Comparison of ENCODE assay signal across 23 cellular contexts in the genomic region with DNA sequence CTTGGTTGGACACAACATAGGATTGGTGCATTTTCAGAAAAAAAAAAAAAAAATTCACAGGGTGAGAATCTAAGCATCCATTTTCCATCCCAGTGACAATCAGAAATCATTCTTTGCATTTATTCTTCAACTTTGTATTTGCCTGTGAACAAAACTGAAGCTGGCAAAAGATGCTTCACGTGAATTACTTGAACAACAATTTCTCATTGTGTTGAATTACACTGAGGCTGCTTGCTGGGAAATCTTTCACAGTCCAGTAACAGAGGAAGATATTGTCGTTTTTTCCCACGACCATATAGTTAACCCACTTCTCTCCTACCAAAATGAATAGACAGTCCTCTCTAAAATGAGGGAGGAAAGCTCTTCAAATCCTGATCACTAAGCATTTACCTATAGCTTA. TPM values are rescaled to one million over a fixed set of nuclear protein-coding genes. Genes with fewer than 3 reads are reported as not detected.
DNase-seq lines count a peak whose midpoint lies in the region; ATAC-seq and TF ChIP-seq lines count a peak whose summit lies in the region.
"Had no signal": no experiment of that assay in that cellular context is flagged by ENCODE, and none has a peak within 500 bp of the region (broad histone marks: within the 10 kb centered on the region; RNA-seq: fewer than 3 reads in every experiment).

No MANE protein-coding gene starts in this region.

- POLR2A ChIA-PET in activated CD8-positive, alpha-beta T cell treated with anti-CD3 and anti-CD28 coated beads, Interleukin-2, amount 10 ng/mL, durations not matched to agents 7 days and 5 days (lab: Charles Lee): no interaction called here

- CTCF ChIA-PET in activated CD8-positive, alpha-beta T cell treated with anti-CD3 and anti-CD28 coated beads, Interleukin-2, amount 10 ng/mL, durations not matched to agents 7 days and 5 days (lab: Charles Lee): interaction anchor here (0.6 to 7.0 kb wide), 17 partner anchors 13 to 330 kb away, joined by 3 to 51 read pairs (median 4); no protein-coding TSS in a partner anchor

- H3K4me3 Mint-ChIP-seq in natural killer cell (no peak overlapping the region), endodermal cell (no peak overlapping the region)
- no peak overlapping the region for H3K4me3 Mint-ChIP-seq in natural killer cell treated with Interleukin-12 subunit alpha and Interleukin-12 subunit beta and Interleukin-15 and Interleukin-18, amount 100 ng/mL, for 72 hours
- H3K4me3 Mint-ChIP-seq in activated naive CD8-positive, alpha-beta T cell treated with anti-CD3 and anti-CD28 coated beads, Interleukin-2, amount 50 U/mL, for 24 hours: peak overlapping the region; percentile 13
- H3K4me3 Mint-ChIP-seq in activated CD8-positive, alpha-beta T cell treated with anti-CD3 and anti-CD28 coated beads, Interleukin-2, amount 10 ng/mL, durations not matched to agents 7 days and 5 days: no peak overlapping the region
- H3K4me3 Mint-ChIP-seq: GM23338 had no signal

- no peaks in the 10 kb centered on the region for H3K4me1 ChIP-seq in endodermal cell (ENCODE audit: control insufficient read depth, insufficient read depth, low read length)

- no peak overlapping the region for H3K4me3 ChIP-seq in endodermal cell (ENCODE audit: low read length)
- H3K4me3 ChIP-seq: GM23338, left lung, psoas muscle, sigmoid colon had no signal

- H3K9ac ChIP-seq in endodermal cell (ENCODE audit: extremely low read depth, low read length, poor library complexity, severe bottlenecking): no peak overlapping the region

- H3K27me3 Mint-ChIP-seq in natural killer cell (ENCODE audit: low read depth in 2 of 2): peaks cover 16 to 21% of the 10 kb centered on the region in 2 donors
- peaks cover 17 to 32% of the 10 kb centered on the region in 2 donors for H3K27me3 Mint-ChIP-seq in natural killer cell treated with Interleukin-12 subunit alpha and Interleukin-12 subunit beta and Interleukin-15 and Interleukin-18, amount 100 ng/mL, for 72 hours
- H3K27me3 Mint-ChIP-seq in activated naive CD8-positive, alpha-beta T cell treated with anti-CD3 and anti-CD28 coated beads, Interleukin-2, amount 50 U/mL, for 24 hours: peaks cover 13% of the 10 kb centered on the region
- peaks cover 14% of the 10 kb centered on the region for H3K27me3 Mint-ChIP-seq in endodermal cell (ENCODE audit: insufficient read depth)
- peaks cover 22% of the 10 kb centered on the region for H3K27me3 Mint-ChIP-seq in activated CD8-positive, alpha-beta T cell treated with anti-CD3 and anti-CD28 coated beads, Interleukin-2, amount 10 ng/mL, durations not matched to agents 7 days and 5 days (ENCODE audit: low read depth)

- H3K36me3 ChIP-seq in endodermal cell (ENCODE audit: control insufficient read depth, insufficient read depth, low read length): no peaks in the 10 kb centered on the region
- H3K36me3 ChIP-seq: brain microvascular endothelial cell, left lung, sigmoid colon had no signal

- H3K4me1 Mint-ChIP-seq in natural killer cell (peaks cover 24% of the 10 kb centered on the region in 2 donors), endodermal cell (peaks cover 4% of the 10 kb centered on the region)
- peaks cover 22 to 23% of the 10 kb centered on the region in 2 donors for H3K4me1 Mint-ChIP-seq in natural killer cell treated with Interleukin-12 subunit alpha and Interleukin-12 subunit beta and Interleukin-15 and Interleukin-18, amount 100 ng/mL, for 72 hours (ENCODE audit: low read depth in 2 of 2)
- peaks cover 20% of the 10 kb centered on the region for H3K4me1 Mint-ChIP-seq in activated naive CD8-positive, alpha-beta T cell treated with anti-CD3 and anti-CD28 coated beads, Interleukin-2, amount 50 U/mL, for 24 hours
- peaks cover 23% of the 10 kb centered on the region for H3K4me1 Mint-ChIP-seq in activated CD8-positive, alpha-beta T cell treated with anti-CD3 and anti-CD28 coated beads, Interleukin-2, amount 10 ng/mL, durations not matched to agents 7 days and 5 days (ENCODE audit: low read depth)

- H3K27ac ChIP-seq in endodermal cell (ENCODE audit: low read depth, low read length): no peak overlapping the region
- H3K27ac ChIP-seq: brain microvascular endothelial cell, left lung, psoas muscle, sigmoid colon had no signal

- DNase-seq in natural killer cell (no peak), midbrain (lab: John Stamatoyannopoulos, UW) (peak; percentile 47), endodermal cell (no peak), HuH-7 (ENCODE audit: low spot score) (no peak)
- no peak for DNase-seq in natural killer cell treated with Interleukin-12 subunit alpha and Interleukin-12 subunit beta and Interleukin-15 and Interleukin-18, amount 100 ng/mL, for 72 hours (ENCODE audit: low spot score)
- no peak for DNase-seq in activated naive CD8-positive, alpha-beta T cell treated with anti-CD3 and anti-CD28 coated beads, Interleukin-2, amount 50 U/mL, for 24 hours
- no peak for DNase-seq in activated CD8-positive, alpha-beta T cell treated with anti-CD3 and anti-CD28 coated beads, Interleukin-2, amount 10 ng/mL, durations not matched to agents 7 days and 5 days
- DNase-seq: activated effector memory CD4-positive, alpha-beta T cell treated with Interleukin-2 at 50 U/mL for 16 hours; left lung; NCI-H146; NCI-H774; nucleus accumbens; psoas muscle; SHP77; sigmoid colon; stimulated activated CD4-positive, alpha-beta T cell treated with anti-CD3 and anti-CD28 coated beads, Interleukin-12 subunit alpha, Interleukin-12 subunit beta, amount 100 ng/mL, for 4 hours; stimulated activated CD4-positive, alpha-beta T cell treated with anti-CD3 and anti-CD28 coated beads, Interleukin-2, amount 100 ng/mL, for 48 hours had no signal

- H3K27ac Mint-ChIP-seq in natural killer cell (peak overlapping the region; percentile 54 to 73), endodermal cell (no peak overlapping the region)
- H3K27ac Mint-ChIP-seq in natural killer cell treated with Interleukin-12 subunit alpha and Interleukin-12 subunit beta and Interleukin-15 and Interleukin-18, amount 100 ng/mL, for 72 hours: peak overlapping the region in 1 of 2 donors; percentile 81
- H3K27ac Mint-ChIP-seq in activated naive CD8-positive, alpha-beta T cell treated with anti-CD3 and anti-CD28 coated beads, Interleukin-2, amount 50 U/mL, for 24 hours: no peak overlapping the region
- H3K27ac Mint-ChIP-seq in activated CD8-positive, alpha-beta T cell treated with anti-CD3 and anti-CD28 coated beads, Interleukin-2, amount 10 ng/mL, durations not matched to agents 7 days and 5 days: no peak overlapping the region
- H3K27ac Mint-ChIP-seq: activated CD8-positive, alpha-beta T cell treated with anti-CD3 and anti-CD28 coated beads for 36 hours; GM23338; IgD-negative memory B cell had no signal

- H3K9me3 Mint-ChIP-seq in natural killer cell: no peaks in the 10 kb centered on the region
- H3K9me3 Mint-ChIP-seq in natural killer cell treated with Interleukin-12 subunit alpha and Interleukin-12 subunit beta and Interleukin-15 and Interleukin-18, amount 100 ng/mL, for 72 hours: no peaks in the 10 kb centered on the region
- H3K9me3 Mint-ChIP-seq in activated naive CD8-positive, alpha-beta T cell treated with anti-CD3 and anti-CD28 coated beads, Interleukin-2, amount 50 U/mL, for 24 hours: no peaks in the 10 kb centered on the region
- peaks cover 3% of the 10 kb centered on the region for H3K9me3 Mint-ChIP-seq in endodermal cell
- no peaks in the 10 kb centered on the region for H3K9me3 Mint-ChIP-seq in activated CD8-positive, alpha-beta T cell treated with anti-CD3 and anti-CD28 coated beads, Interleukin-2, amount 10 ng/mL, durations not matched to agents 7 days and 5 days (ENCODE audit: insufficient read depth)
- H3K9me3 Mint-ChIP-seq: GM23338 had no signal

- ATAC-seq in natural killer cell: no peak
- no peak for ATAC-seq in natural killer cell treated with Interleukin-12 subunit alpha and Interleukin-12 subunit beta and Interleukin-15 and Interleukin-18, amount 100 ng/mL, for 72 hours
- ATAC-seq in activated naive CD8-positive, alpha-beta T cell treated with anti-CD3 and anti-CD28 coated beads, Interleukin-2, amount 50 U/mL, for 24 hours: no peak
- ATAC-seq in activated CD8-positive, alpha-beta T cell treated with anti-CD3 and anti-CD28 coated beads, Interleukin-2, amount 10 ng/mL, durations not matched to agents 7 days and 5 days: no peak
- ATAC-seq: activated CD4-positive, CD25-positive, alpha-beta regulatory T cell treated with anti-CD3 and anti-CD28 coated beads, Interleukin-2, amount 50 U/mL, for 24 hours; activated CD8-positive, alpha-beta T cell treated with anti-CD3 and anti-CD28 coated beads for 36 hours; GM23338; left lung; Panc1; psoas muscle had no signal

- whole genome bisulfite sequencing in endodermal cell (ENCODE audit: insufficient coverage in 1 of 2, insufficient read length in 1 of 2), 2 experiments: 91 to 95% methylated on average over 1 to 3 of the region's 3 CpGs

- H3K9me3 ChIP-seq in endodermal cell (ENCODE audit: control insufficient read depth, low read length): no peaks in the 10 kb centered on the region
- H3K9me3 ChIP-seq: left lung, psoas muscle, sigmoid colon had no signal

- H3K36me3 Mint-ChIP-seq in natural killer cell: no peaks in the 10 kb centered on the region
- H3K36me3 Mint-ChIP-seq in natural killer cell treated with Interleukin-12 subunit alpha and Interleukin-12 subunit beta and Interleukin-15 and Interleukin-18, amount 100 ng/mL, for 72 hours: no peaks in the 10 kb centered on the region
- no peaks in the 10 kb centered on the region for H3K36me3 Mint-ChIP-seq in activated naive CD8-positive, alpha-beta T cell treated with anti-CD3 and anti-CD28 coated beads, Interleukin-2, amount 50 U/mL, for 24 hours (ENCODE audit: low read depth)
- H3K36me3 Mint-ChIP-seq in endodermal cell (ENCODE audit: low read depth): no peaks in the 10 kb centered on the region
- no peaks in the 10 kb centered on the region for H3K36me3 Mint-ChIP-seq in activated CD8-positive, alpha-beta T cell treated with anti-CD3 and anti-CD28 coated beads, Interleukin-2, amount 10 ng/mL, durations not matched to agents 7 days and 5 days (ENCODE audit: low read depth)
- H3K36me3 Mint-ChIP-seq: IgD-negative memory B cell had no signal

- TF ChIP-seq CTCF in natural killer cell (IDR thresholded peaks at IDR 0.05) (no peak), endodermal cell (conservative IDR thresholded peaks at IDR 0.05) (no peak)

- intact Hi-C loops in natural killer cell (cut with micrococcal nuclease): no loop called here

- peaks cover under 1% of the 10 kb centered on the region for H3K27me3 ChIP-seq in endodermal cell (ENCODE audit: control insufficient read depth, insufficient read depth, low read length, poor library complexity, severe bottlenecking)
- H3K27me3 ChIP-seq: left lung had no signal

RNA-seq across cellular contexts. Expression of a gene that starts 4.3 kb away (rescaled TPM):
- total RNA-seq in natural killer cell (10 to 100 TPM; 48.5 to 73.5 (median 68.8) TPM), endodermal cell (10 to 100 TPM in 1 of 2 donors, 1 to 10 TPM in 1; 7.2 to 11.4 TPM)
- 10 to 100 TPM; 10.4 to 12.5 TPM for total RNA-seq in natural killer cell treated with Interleukin-12 subunit alpha and Interleukin-12 subunit beta and Interleukin-15 and Interleukin-18, amount 100 ng/mL, for 72 hours
- polyA plus RNA-seq in endodermal cell (2013, experiment 1 of 2): 14.2 TPM
- polyA plus RNA-seq in endodermal cell (2013, experiment 2 of 2): 15.4 TPM
- 10 to 100 TPM; 29.3 to 32.7 TPM for total RNA-seq in activated CD8-positive, alpha-beta T cell treated with anti-CD3 and anti-CD28 coated beads, Interleukin-2, amount 10 ng/mL, durations not matched to agents 7 days and 5 days

Comparison
In these comparisons a context has a peak if more than half of its experiments do, and no peak if none do; other contexts are left out.
1. H3K27ac Mint-ChIP-seq: peak in natural killer cell (2 of 2); none in activated naive CD8-positive, alpha-beta T cell treated with anti-CD3 and anti-CD28 coated beads, Interleukin-2, amount 50 U/mL, for 24 hours (single experiment), endodermal cell (single experiment) and activated CD8-positive, alpha-beta T cell treated with anti-CD3 and anti-CD28 coated beads, Interleukin-2, amount 10 ng/mL, durations not matched to agents 7 days and 5 days (single experiment).